Comparison of ENCODE assay signal across 8 cellular contexts in genomic region chr3:119463171-119464169, GRCh38. TPM values are rescaled to one million over a fixed set of nuclear protein-coding genes. Genes with fewer than 3 reads are reported as not detected.
DNase-seq lines count a peak whose midpoint lies in the region; ATAC-seq, FAIRE-seq and TF ChIP-seq lines count a peak whose summit lies in the region.

Gene TMEM39A, minus strand, starts transcription at chr3:119463615. Its CDS starts 1,541 bp downstream, at chr3:119462074.

- no peaks in the 10 kb centered on the region for H3K27me3 ChIP-seq in bronchial epithelial cell (ENCODE audit: control insufficient read depth, insufficient read depth, low read length)
- no peaks in the 10 kb centered on the region for H3K27me3 ChIP-seq in iPS-20b (ENCODE audit: insufficient read depth, low read length)

- ATAC-seq in GM18907 (IDR thresholded peaks at IDR 0.05; ENCODE audit: unreplicated experiment) (peak; percentile 93), HG03159 (IDR thresholded peaks at IDR 0.05; ENCODE audit: unreplicated experiment) (peak; percentile 88)

- H3K9me3 ChIP-seq in iPS-20b (ENCODE audit: insufficient read depth, low read depth, low read length) = no peaks in the 10 kb centered on the region

- FAIRE-seq in bronchial epithelial cell (lab: Jason Lieb, UNC) = peak; percentile 81

- peak within 1 kb of the TSS; percentile 21 for H3K27ac ChIP-seq in iPS-20b (ENCODE audit: low read length)
- peak within 1 kb of the TSS; percentile 50 to 99 (median 90) for H3K27ac ChIP-seq in skin epidermis

- H3K4me1 ChIP-seq in iPS-20b (ENCODE audit: insufficient read depth, low read length) = peaks cover 8% of the 10 kb centered on the region; the same call in 1 of the 2 replicates

- CTCF ChIA-PET in AG04449 (lab: Yijun Ruan, JAX) = interaction anchor here (0.6 to 4.8 kb wide), 4 partner anchors 16 to 220 kb away, joined by 3 to 38 read pairs (median 3); partner anchors contain the start of gene TIMMDC1

- H3K4me3 ChIP-seq in AG04449 (ENCODE audit: low read depth, low read length) = peak within 1 kb of the TSS; percentile 94
- peak within 1 kb of the TSS; percentile 99 for H3K4me3 ChIP-seq in WI38 (ENCODE audit: low read depth, low read length)
- peak within 1 kb of the TSS; percentile 92 for H3K4me3 ChIP-seq in bronchial epithelial cell (ENCODE audit: low read depth, low read length)
- peak within 1 kb of the TSS; percentile 96 for H3K4me3 ChIP-seq in iPS-20b (ENCODE audit: low read length)
- peak within 1 kb of the TSS; percentile 85 to 97 (median 94) for H3K4me3 ChIP-seq in skin epidermis

- DNase-seq in AG04449 (ENCODE audit: low read depth, low spot score) (peak; percentile 89), NCI-H2227 treated with DMSO at 0.1 percent for 48 hours (lab: John Stamatoyannopoulos, UW) (peak; percentile 96), bronchial epithelial cell (ENCODE audit: low read depth) (peak; percentile 93)

- H3K9ac ChIP-seq in iPS-20b (ENCODE audit: low read depth, low read length) = peak within 1 kb of the TSS; percentile 96

- POLR2A ChIA-PET in AG04449 (lab: Yijun Ruan, JAX) = interaction anchor here (0.9 to 2.2 kb wide), 5 partner anchors 9 to 631 kb away, joined by 4 to 14 read pairs (median 4); partner anchors contain the start of genes GSK3B and TIMMDC1

- TF ChIP-seq CTCF in AG04449 (IDR thresholded peaks at IDR 0.05; ENCODE audit: insufficient read depth, low read length, missing control alignments) (no peak), WI38 (IDR thresholded peaks at IDR 0.05; ENCODE audit: low read depth, low read length) (no peak), bronchial epithelial cell (IDR thresholded peaks at IDR 0.05; ENCODE audit: insufficient read depth, low read length, severe bottlenecking) (no peak)

- peaks cover 3% of the 10 kb centered on the region for H3K36me3 ChIP-seq in bronchial epithelial cell (ENCODE audit: control insufficient read depth, insufficient read depth, low read length)
- peaks cover 36% of the 10 kb centered on the region for H3K36me3 ChIP-seq in iPS-20b (ENCODE audit: insufficient read depth, low read depth, low read length)

RNA-seq across cellular contexts. Expression of gene TMEM39A, which starts in this region (rescaled TPM):
- total RNA-seq in bronchial epithelial cell = 43.7 and 51.3 TPM in 2 replicates

Comparison
In these comparisons a context has a peak if more than half of its experiments do, and no peak if none do; other contexts are left out.
1. Peak in every context shown above with its lines: DNase-seq, ATAC-seq, H3K4me3 ChIP-seq and H3K27ac ChIP-seq.